ENCODE assay signal across 11 cellular contexts in the genomic region with DNA sequence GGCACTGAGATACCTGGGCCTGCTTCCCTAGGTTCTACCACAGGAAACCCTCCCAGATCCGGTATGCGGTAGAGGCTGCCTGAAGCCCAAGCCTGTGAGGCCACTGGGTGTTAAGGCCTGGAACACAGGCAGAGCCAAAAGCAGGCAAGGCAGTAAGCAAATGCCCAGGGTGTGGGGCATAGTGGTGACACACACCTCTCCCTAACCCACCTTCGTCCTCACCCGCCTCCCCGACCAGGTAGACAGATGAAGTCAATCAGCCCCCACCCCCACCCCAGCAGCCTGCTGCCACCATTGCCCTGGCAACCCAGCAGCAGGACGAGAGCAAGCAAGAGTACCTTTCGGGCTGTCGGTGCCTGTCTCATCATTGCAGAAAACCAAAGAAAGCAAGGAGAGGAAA. TPM values are rescaled to one million over a fixed set of nuclear protein-coding genes. Genes with fewer than 3 reads are reported as not detected.
DNase-seq lines count a peak whose midpoint lies in the region; ATAC-seq and TF ChIP-seq lines count a peak whose summit lies in the region.
"Had no signal": no experiment of that assay in that cellular context is flagged by ENCODE, and none has a peak within 500 bp of the region (broad histone marks: within the 10 kb centered on the region; RNA-seq: fewer than 3 reads in every experiment).

No MANE protein-coding gene starts in this region.

- intact Hi-C loops in right lobe of liver (cut with DNase I): no loop called here

- H3K27me3 ChIP-seq in BJ (ENCODE audit: control insufficient read depth, insufficient read depth, low read length) (no peaks in the 10 kb centered on the region), WERI-Rb-1 (ENCODE audit: insufficient read depth, low read depth, severe bottlenecking) (no peaks in the 10 kb centered on the region), neuron (ENCODE audit: insufficient read depth, low read length) (no peaks in the 10 kb centered on the region), MM.1S (replicated peaks; ENCODE audit: insufficient read depth, low read length) (no peaks in the 10 kb centered on the region), right lobe of liver (no peaks in the 10 kb centered on the region)

- H4K20me1 ChIP-seq in MM.1S (ENCODE audit: insufficient read depth, low read length): no peaks in the 10 kb centered on the region

- H3K36me3 ChIP-seq in BJ (ENCODE audit: control insufficient read depth, insufficient read depth, low read length) (peaks cover 23% of the 10 kb centered on the region), WERI-Rb-1 (peaks cover 64% of the 10 kb centered on the region), neuron (ENCODE audit: insufficient read depth, low read length) (peaks cover 52% of the 10 kb centered on the region), MM.1S (replicated peaks; ENCODE audit: insufficient read depth, low read length) (no peaks in the 10 kb centered on the region; the same call in 1 of the 2 replicates), right lobe of liver (peaks cover 4 to 29% (median 12%) of the 10 kb centered on the region in 4 donors)

- H3K27ac ChIP-seq in WERI-Rb-1 (peak overlapping the region; percentile 71), MM.1S (ENCODE audit: low read length) (no peak overlapping the region), right lobe of liver (no peak overlapping the region)

- no peak overlapping the region for H2AFZ ChIP-seq in neuron (ENCODE audit: low read depth, low read length)
- no peak overlapping the region for H2AFZ ChIP-seq in MM.1S (ENCODE audit: low read length)

- H3K36me3 Mint-ChIP-seq in glutamatergic neuron (ENCODE audit: unreplicated experiment): peaks cover 13% of the 10 kb centered on the region

- H3K4me1 ChIP-seq in neuron (ENCODE audit: insufficient read depth, low read length) (peaks cover 27% of the 10 kb centered on the region), MM.1S (ENCODE audit: low read length) (no peaks in the 10 kb centered on the region), right lobe of liver (no peaks in the 10 kb centered on the region)

- H3K9me3 Mint-ChIP-seq in glutamatergic neuron (ENCODE audit: unreplicated experiment): peaks cover 21% of the 10 kb centered on the region
- H3K9me3 Mint-ChIP-seq: CD8-positive, alpha-beta memory T cell; natural killer cell treated with Interleukin-12 subunit alpha and Interleukin-12 subunit beta and Interleukin-15 and Interleukin-18, amount 100 ng/mL, for 72 hours had no signal

- ATAC-seq in right lobe of liver (no peak), HG02623 (IDR thresholded peaks at IDR 0.05; ENCODE audit: unreplicated experiment) (no peak)
- ATAC-seq: natural killer cell treated with Interleukin-12 subunit alpha and Interleukin-12 subunit beta and Interleukin-15 and Interleukin-18, amount 100 ng/mL, for 72 hours had no signal

- peak overlapping the region; percentile 10 for H3K4me3 ChIP-seq in BJ (ENCODE audit: low read depth, low read length)
- peak overlapping the region; percentile 65 for H3K4me3 ChIP-seq in WERI-Rb-1 (ENCODE audit: low read depth, low read length)
- peak overlapping the region; percentile 41 for H3K4me3 ChIP-seq in neuron (ENCODE audit: low read length)
- H3K4me3 ChIP-seq in MM.1S (ENCODE audit: low read length): no peak overlapping the region
- H3K4me3 ChIP-seq in right lobe of liver: no peak overlapping the region

- H3K4me2 ChIP-seq in MM.1S (ENCODE audit: low read depth, low read length): no peak overlapping the region

- 73% methylated on average over 4 of the region's 8 CpGs for WGBS in right lobe of liver (ENCODE audit: insufficient coverage, low coverage, low lambda C conversion rate, missing lambda C conversion rate)

- H3K9ac ChIP-seq in MM.1S (ENCODE audit: low read length): no peak overlapping the region

- peak overlapping the region; percentile 98 for H3K4me3 Mint-ChIP-seq in glutamatergic neuron (ENCODE audit: unreplicated experiment)
- H3K4me3 Mint-ChIP-seq: CD8-positive, alpha-beta memory T cell; natural killer cell treated with Interleukin-12 subunit alpha and Interleukin-12 subunit beta and Interleukin-15 and Interleukin-18, amount 100 ng/mL, for 72 hours had no signal

- no peaks in the 10 kb centered on the region for H3K9me2 ChIP-seq in MM.1S (replicated peaks; ENCODE audit: insufficient read depth, low read length)

- no peaks in the 10 kb centered on the region for H3K9me3 ChIP-seq in WERI-Rb-1 (ENCODE audit: severe bottlenecking)
- no peaks in the 10 kb centered on the region for H3K9me3 ChIP-seq in neuron (ENCODE audit: low read length)
- H3K9me3 ChIP-seq in MM.1S (replicated peaks; ENCODE audit: insufficient read depth, low read length): no peaks in the 10 kb centered on the region
- no peaks in the 10 kb centered on the region for H3K9me3 ChIP-seq in right lobe of liver

- CTCF ChIA-PET in BJ (lab: Yijun Ruan, JAX): interaction anchor here (1.5 kb wide), 1 partner anchor 39 kb away, joined by 5 read pairs; no protein-coding TSS in a partner anchor

- no peak for TF ChIP-seq POLR2A in right lobe of liver (IDR thresholded peaks at IDR 0.05)

- H3K79me2 ChIP-seq in MM.1S (ENCODE audit: low read length): no peaks in the 10 kb centered on the region; the same call in 1 of the 2 replicates

- H3K27me3 Mint-ChIP-seq in glutamatergic neuron (ENCODE audit: unreplicated experiment): peaks cover 19% of the 10 kb centered on the region
- H3K27me3 Mint-ChIP-seq: natural killer cell treated with Interleukin-12 subunit alpha and Interleukin-12 subunit beta and Interleukin-15 and Interleukin-18, amount 100 ng/mL, for 72 hours had no signal

- no peak for DNase-seq in BJ (ENCODE audit: low read depth)
- peak; percentile 45 for DNase-seq in WERI-Rb-1
- DNase-seq in glutamatergic neuron: peak; percentile 29
- no peak for DNase-seq in activated gamma-delta T cell treated with Interleukin-2 at 50 U/mL for 16 hours
- DNase-seq in MM.1S: no peak
- DNase-seq in right lobe of liver: no peak
- DNase-seq: activated gamma-delta T cell; CD8-positive, alpha-beta memory T cell had no signal

- TF ChIP-seq CTCF in BJ (IDR thresholded peaks at IDR 0.05; ENCODE audit: insufficient read depth, low read depth, low read length) (no peak), WERI-Rb-1 (IDR thresholded peaks at IDR 0.05; ENCODE audit: low read depth, low read length) (no peak), glutamatergic neuron (IDR thresholded peaks at IDR 0.05; ENCODE audit: partially characterized antibody, unreplicated experiment) (no peak), MM.1S (IDR thresholded peaks at IDR 0.05; ENCODE audit: low read length) (no peak), right lobe of liver (IDR thresholded peaks at IDR 0.05) (no peak)

- H3F3A ChIP-seq in MM.1S (ENCODE audit: insufficient read depth, low read length): no peaks in the 10 kb centered on the region

- peaks cover 32% of the 10 kb centered on the region for H3K4me1 Mint-ChIP-seq in glutamatergic neuron (ENCODE audit: low read depth, unreplicated experiment)

- peak overlapping the region; percentile 100 for H3K27ac Mint-ChIP-seq in glutamatergic neuron (ENCODE audit: unreplicated experiment)

- POLR2A ChIA-PET in BJ (lab: Charles Lee): no interaction called here

RNA-seq across cellular contexts. Expression of gene DCTN1, which starts 6.1 kb away (rescaled TPM):
- 136 and 193 TPM in 2 replicates for polyA plus RNA-seq in BJ (2011; rRNA removed)
- polyA minus RNA-seq in BJ (2011; rRNA and poly(A)+ RNA removed): 222 and 371 TPM in 2 replicates
- total RNA-seq in glutamatergic neuron (ENCODE audit: unreplicated experiment) (832 TPM), right lobe of liver (10 to 100 TPM; 33.7 to 47.9 (median 37.3) TPM)

RNA-seq across cellular contexts. Expression of gene SLC4A5, which starts 30.8 kb away (rescaled TPM):
- polyA plus RNA-seq in BJ (2011; rRNA removed): 0.07 and 0.16 TPM in 2 replicates
- polyA minus RNA-seq in BJ (2011; rRNA and poly(A)+ RNA removed): 0.57 and 0.77 TPM in 2 replicates
- 8.2 TPM for total RNA-seq in glutamatergic neuron (ENCODE audit: unreplicated experiment)
- total RNA-seq in right lobe of liver: 1 to 10 TPM in 2 of 6 experiments, under 1 TPM in 4; 0.12 to 1.2 (median 0.68) TPM

RNA-seq across cellular contexts. Expression of gene C2orf81, which starts 47.4 kb away (rescaled TPM):
- 0.18 and 0.67 TPM in 2 replicates for polyA plus RNA-seq in BJ (2011; rRNA removed)
- 0.19 and 0.72 TPM in 2 replicates for polyA minus RNA-seq in BJ (2011; rRNA and poly(A)+ RNA removed)
- total RNA-seq in glutamatergic neuron (ENCODE audit: unreplicated experiment) (3.7 TPM), right lobe of liver (under 1 TPM in 5 of 6 experiments, not detected in 1; 0.18 to 0.56 (median 0.31) TPM)

RNA-seq across cellular contexts. Expression of gene WDR54, which starts 47.5 kb away (rescaled TPM):
- polyA plus RNA-seq in BJ (2011; rRNA removed): 26.0 and 42.9 TPM in 2 replicates
- polyA minus RNA-seq in BJ (2011; rRNA and poly(A)+ RNA removed): 33.8 and 54.6 TPM in 2 replicates
- 29.5 TPM for total RNA-seq in glutamatergic neuron (ENCODE audit: unreplicated experiment)
- 1 to 10 TPM; 1.6 to 5.3 (median 2.2) TPM for total RNA-seq in right lobe of liver

Comparison
In these comparisons a context has a peak if more than half of its experiments do, and no peak if none do; other contexts are left out.
1. DNase-seq: peak in WERI-Rb-1 (single experiment) and glutamatergic neuron (single experiment); none in BJ (single experiment), activated gamma-delta T cell treated with Interleukin-2 at 50 U/mL for 16 hours (single experiment), MM.1S (single experiment) and right lobe of liver (0 of 3).
2. H3K4me3 ChIP-seq: peak in BJ (single experiment), WERI-Rb-1 (single experiment) and neuron (single experiment); none in MM.1S (single experiment) and right lobe of liver (0 of 3).
3. RNA of gene DCTN1, which starts 6.1 kb away (total RNA-seq): 832 TPM in glutamatergic neuron (single experiment); 33.7 to 47.9 TPM in right lobe of liver; every median in the first group is over 10 times any median in the second.